Comparison of ENCODE assay signal across 8 cellular contexts in the genomic region with DNA sequence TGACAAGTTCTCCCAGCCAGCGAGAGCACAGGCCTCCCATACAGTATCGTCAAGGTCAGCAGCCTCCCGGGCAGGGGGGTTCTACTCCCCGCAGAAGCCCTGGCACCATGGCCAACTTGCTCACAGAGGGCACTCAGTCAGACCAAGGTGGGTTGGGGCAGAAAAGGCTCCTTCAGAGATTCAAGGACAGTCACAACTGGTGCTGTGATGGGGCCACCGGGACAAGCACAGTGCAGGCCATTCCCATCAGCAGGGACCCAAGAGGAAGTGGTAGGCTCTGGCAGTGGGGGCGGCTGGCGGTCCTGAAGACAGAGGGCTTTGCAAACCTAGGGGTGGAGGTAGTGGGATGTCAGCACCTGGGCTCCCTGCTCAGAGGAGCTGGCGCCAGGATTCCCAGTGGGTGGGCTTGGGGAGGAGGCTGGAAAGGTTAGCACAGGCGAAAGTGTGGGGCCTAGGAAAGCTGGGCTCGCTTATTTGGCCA. TPM values are rescaled to one million over a fixed set of nuclear protein-coding genes. Genes with fewer than 3 reads are reported as not detected.
DNase-seq lines count a peak whose midpoint lies in the region; ATAC-seq and TF ChIP-seq lines count a peak whose summit lies in the region.

No MANE protein-coding gene starts in this region.

- DNase-seq in NCI-H1417 (lab: John Stamatoyannopoulos, UW) (peak in 2 of 3 experiments; percentile 53 to 61), NCI-H1417 treated with DMSO at 0.1 percent for 48 hours (lab: John Stamatoyannopoulos, UW) (no peak), erythroblast (lab: John Stamatoyannopoulos, UW) (peak; percentile 50 to 70), osteocyte (ENCODE audit: extremely low spot score, unreplicated experiment) (peak; percentile 82), NCI-H2227 treated with DMSO at 0.1 percent for 48 hours (lab: John Stamatoyannopoulos, UW) (no peak), GM10248 (ENCODE audit: extremely low spot score) (no peak)
- DNase-seq in activated CD4-positive, alpha-beta T cell treated with anti-CD3 and anti-CD28 coated beads, Interleukin-2, amount 50 U/mL, for 48 hours: peak; percentile 49 to 55

- H3K9me3 Mint-ChIP-seq in osteocyte (ENCODE audit: unreplicated experiment): no peaks in the 10 kb centered on the region

- peak overlapping the region; percentile 99 for H3K27ac Mint-ChIP-seq in osteocyte (ENCODE audit: unreplicated experiment)

- TF ChIP-seq CTCF in osteocyte (IDR thresholded peaks at IDR 0.05) (no peak), GM10248 (IDR thresholded peaks at IDR 0.05; ENCODE audit: control extremely low read depth, extremely low read depth, low read depth, missing control alignments) (no peak)

- H3K4me3 Mint-ChIP-seq in osteocyte (ENCODE audit: unreplicated experiment): peak overlapping the region; percentile 72

- CTCF ChIA-PET in GM10248 (lab: Yijun Ruan, JAX): interaction anchor here (0.8 to 7.4 kb wide), 32 partner anchors 7 to 153 kb away, joined by 3 to 85 read pairs (median 8); a partner anchor contains a TSS

- peaks cover 67% of the 10 kb centered on the region for H3K4me1 Mint-ChIP-seq in osteocyte (ENCODE audit: unreplicated experiment)

- ATAC-seq in GM18909 (IDR thresholded peaks at IDR 0.05; ENCODE audit: poor library complexity, unreplicated experiment): no peak

- POLR2A ChIA-PET in GM10248 (lab: Yijun Ruan, JAX): interaction anchor here (0.9 to 14.7 kb wide), 3 partner anchors 53 to 81 kb away, joined by 3 to 620 read pairs (median 8); a partner anchor contains a TSS

- H3K36me3 Mint-ChIP-seq in osteocyte (ENCODE audit: unreplicated experiment): peaks cover 2% of the 10 kb centered on the region

- no peaks in the 10 kb centered on the region for H3K27me3 Mint-ChIP-seq in osteocyte (ENCODE audit: unreplicated experiment)

- TF ChIP-seq POLR2A in erythroblast (IDR thresholded peaks at IDR 0.05; ENCODE audit: low read length): no peak

RNA-seq across cellular contexts. Expression of a gene that starts 5.3 kb away (rescaled TPM):
- total RNA-seq in osteocyte: 300 and 534 TPM in 2 replicates

RNA-seq across cellular contexts. Expression of a gene that starts 30.8 kb away (rescaled TPM):
- total RNA-seq in osteocyte: 62.8 and 65.8 TPM in 2 replicates

RNA-seq across cellular contexts. Expression of a gene that starts 34.8 kb away (rescaled TPM):
- 9.9 and 10.8 TPM in 2 replicates for total RNA-seq in osteocyte

Comparison
In these comparisons a context has a peak if more than half of its experiments do, and no peak if none do; other contexts are left out.
1. DNase-seq: peak in NCI-H1417 (2 of 3), activated CD4-positive, alpha-beta T cell treated with anti-CD3 and anti-CD28 coated beads, Interleukin-2, amount 50 U/mL, for 48 hours (2 of 2), erythroblast (2 of 2) and osteocyte (single experiment); none in NCI-H1417 treated with DMSO at 0.1 percent for 48 hours (single experiment), NCI-H2227 treated with DMSO at 0.1 percent for 48 hours (single experiment) and GM10248 (single experiment).